ENCODE assay signal across 9 cellular contexts in genomic region chr19:2253106-2254051, GRCh38. TPM values are rescaled to one million over a fixed set of nuclear protein-coding genes. Genes with fewer than 3 reads are reported as not detected.
DNase-seq lines count a peak whose midpoint lies in the region; ATAC-seq and TF ChIP-seq lines count a peak whose summit lies in the region.
"Had no signal": no experiment of that assay in that cellular context is flagged by ENCODE, and none has a peak within 500 bp of the region (broad histone marks: within the 10 kb centered on the region; RNA-seq: fewer than 3 reads in every experiment).

No MANE protein-coding gene starts in this region.

- ATAC-seq in activated CD8-positive, alpha-beta T cell treated with anti-CD3 and anti-CD28 coated beads for 36 hours, result peak; percentile 37
- no peak for ATAC-seq in GM21717 (IDR thresholded peaks at IDR 0.05; ENCODE audit: unreplicated experiment)
- no peak for ATAC-seq in GM18517 (IDR thresholded peaks at IDR 0.05; ENCODE audit: unreplicated experiment)

- peaks cover 17% of the 10 kb centered on the region for H3K4me1 Mint-ChIP-seq in activated CD8-positive, alpha-beta T cell treated with anti-CD3 and anti-CD28 coated beads for 36 hours (ENCODE audit: low read depth)

- H3K36me3 Mint-ChIP-seq in activated CD8-positive, alpha-beta T cell treated with anti-CD3 and anti-CD28 coated beads for 36 hours (ENCODE audit: low read depth), result no peaks in the 10 kb centered on the region

- TF ChIP-seq CTCF in activated CD8-positive, alpha-beta T cell treated with anti-CD3 and anti-CD28 coated beads for 36 hours (IDR thresholded peaks at IDR 0.05), result peak; percentile 65

- no peak overlapping the region for H3K27ac Mint-ChIP-seq in activated CD8-positive, alpha-beta T cell treated with anti-CD3 and anti-CD28 coated beads for 36 hours

- no peaks in the 10 kb centered on the region for H3K9me3 Mint-ChIP-seq in activated CD8-positive, alpha-beta T cell treated with anti-CD3 and anti-CD28 coated beads for 36 hours

- POLR2A ChIA-PET in activated CD8-positive, alpha-beta T cell treated with anti-CD3 and anti-CD28 coated beads for 36 hours (lab: Charles Lee), result interaction anchor here (0.6 to 15.0 kb wide), 7 partner anchors 12 to 1047 kb away, joined by 3 to 202 read pairs (median 4); partner anchors contain the start of genes PLEKHJ1, SF3A2 and TIMM13

- peak; percentile 49 for DNase-seq in stimulated activated CD4-positive, alpha-beta T cell treated with anti-CD3 and anti-CD28 coated beads, Interleukin-4, amount 100 ng/mL, for 24 hours
- no peak for DNase-seq in stimulated activated CD4-positive, alpha-beta T cell treated with anti-CD3 and anti-CD28 coated beads, Interleukin-2, amount 100 ng/mL, for 48 hours
- DNase-seq in activated CD8-positive, alpha-beta T cell treated with anti-CD3 and anti-CD28 coated beads for 36 hours, result peak; percentile 65
- DNase-seq in dermis blood vessel endothelial cell (no peak), NCI-H526 treated with DMSO at 0.1 percent for 48 hours (lab: John Stamatoyannopoulos, UW) (no peak)

- intact Hi-C loops in activated CD8-positive, alpha-beta T cell treated with anti-CD3 and anti-CD28 coated beads for 36 hours (cut with micrococcal nuclease), result no loop called here

- CTCF ChIA-PET in activated CD8-positive, alpha-beta T cell treated with anti-CD3 and anti-CD28 coated beads for 36 hours (lab: Charles Lee), result interaction anchor here (1.2 to 3.8 kb wide), 6 partner anchors 9 to 97 kb away, joined by 3 to 21 read pairs (median 6); no protein-coding TSS in a partner anchor

- H3K27me3 Mint-ChIP-seq in activated CD8-positive, alpha-beta T cell treated with anti-CD3 and anti-CD28 coated beads for 36 hours, result peaks cover 2% of the 10 kb centered on the region

- H3K4me3 ChIP-seq in iPS-11a (ENCODE audit: low read depth, low read length), result peak overlapping the region; percentile 30
- H3K4me3 ChIP-seq: SK-N-MC had no signal

- peak overlapping the region; percentile 58 for H3K4me3 Mint-ChIP-seq in activated CD8-positive, alpha-beta T cell treated with anti-CD3 and anti-CD28 coated beads for 36 hours

RNA-seq across cellular contexts. Expression of gene JSRP1, which starts 2.8 kb away (rescaled TPM):
- total RNA-seq in activated CD8-positive, alpha-beta T cell treated with anti-CD3 and anti-CD28 coated beads for 36 hours, result 1 to 10 TPM; 1.0 TPM
- 0.17 TPM in 1 of 2 replicates, not detected in the other for total RNA-seq in dermis blood vessel endothelial cell

RNA-seq across cellular contexts. Expression of gene AMH, which starts 4.3 kb away (rescaled TPM):
- 1 to 10 TPM; 4.5 to 6.1 TPM for total RNA-seq in activated CD8-positive, alpha-beta T cell treated with anti-CD3 and anti-CD28 coated beads for 36 hours
- 1.3 and 1.5 TPM in 2 replicates for total RNA-seq in dermis blood vessel endothelial cell

RNA-seq across cellular contexts. Expression of gene SF3A2, which starts 16.8 kb away (rescaled TPM):
- 100 to 1,000 TPM; 157 to 163 TPM for total RNA-seq in activated CD8-positive, alpha-beta T cell treated with anti-CD3 and anti-CD28 coated beads for 36 hours
- 43.4 and 93.6 TPM in 2 replicates for total RNA-seq in dermis blood vessel endothelial cell

RNA-seq across cellular contexts. Expression of gene PLEKHJ1, which starts 17.2 kb away (rescaled TPM):
- total RNA-seq in activated CD8-positive, alpha-beta T cell treated with anti-CD3 and anti-CD28 coated beads for 36 hours, result 10 to 100 TPM; 65.3 to 72.8 TPM
- 64.0 and 84.9 TPM in 2 replicates for total RNA-seq in dermis blood vessel endothelial cell

RNA-seq across cellular contexts. Expression of gene PEAK3, which starts 28.6 kb away (rescaled TPM):
- total RNA-seq in activated CD8-positive, alpha-beta T cell treated with anti-CD3 and anti-CD28 coated beads for 36 hours, result not detected
- total RNA-seq in dermis blood vessel endothelial cell, result 0.17 and 0.19 TPM in 2 replicates

Comparison
In these comparisons a context has a peak if more than half of its experiments do, and no peak if none do; other contexts are left out.
1. DNase-seq: peak in stimulated activated CD4-positive, alpha-beta T cell treated with anti-CD3 and anti-CD28 coated beads, Interleukin-4, amount 100 ng/mL, for 24 hours (single experiment) and activated CD8-positive, alpha-beta T cell treated with anti-CD3 and anti-CD28 coated beads for 36 hours (single experiment); none in stimulated activated CD4-positive, alpha-beta T cell treated with anti-CD3 and anti-CD28 coated beads, Interleukin-2, amount 100 ng/mL, for 48 hours (0 of 2), dermis blood vessel endothelial cell (single experiment) and NCI-H526 treated with DMSO at 0.1 percent for 48 hours (single experiment).